In the genomic region with DNA sequence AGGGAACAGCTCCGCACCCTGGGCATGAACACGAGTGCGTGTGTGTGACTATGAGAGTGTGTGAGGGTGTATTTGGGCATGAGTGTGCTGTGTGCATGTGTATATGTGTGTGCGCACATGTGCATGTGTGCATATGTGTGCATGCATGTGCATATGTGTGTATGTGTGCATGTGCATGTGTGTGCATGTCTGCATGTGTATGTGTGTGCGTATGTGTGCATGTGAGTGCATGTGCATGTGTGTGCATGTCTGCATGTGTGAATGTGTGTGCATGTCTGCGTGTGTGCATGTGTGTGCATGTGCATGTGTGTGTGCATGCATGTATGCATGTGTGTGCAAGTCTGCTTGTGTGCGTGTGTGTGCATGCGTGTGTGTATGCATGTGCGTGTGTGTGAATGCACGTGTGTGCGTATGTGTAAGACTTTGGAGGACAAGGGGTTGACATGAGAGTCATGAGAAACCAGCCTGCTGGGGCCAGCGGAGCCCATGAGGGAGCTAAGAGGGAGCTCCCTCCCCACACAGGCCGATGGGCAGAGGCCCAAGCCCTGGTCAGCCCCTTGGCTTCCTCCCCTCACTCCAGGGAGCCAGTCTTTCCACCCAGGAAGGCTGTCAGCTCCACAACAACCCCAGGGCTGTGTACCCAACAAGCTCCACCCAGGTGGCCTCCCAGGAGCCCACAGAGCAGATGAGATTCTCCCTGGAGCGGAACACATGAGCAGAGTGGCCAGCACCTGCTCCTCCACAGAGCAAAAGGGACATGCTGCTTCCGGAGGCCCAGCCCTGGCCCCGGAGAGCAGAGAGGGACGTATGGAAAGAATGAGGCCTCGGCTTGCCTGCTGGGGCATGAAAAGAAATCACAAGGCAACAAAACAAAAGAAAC, we compare ENCODE assay signal across 18 cellular contexts.
DNase-seq lines count a peak whose midpoint lies in the region; ATAC-seq and TF ChIP-seq lines count a peak whose summit lies in the region.
"Had no signal": no experiment of that assay in that cellular context is flagged by ENCODE, and none has a peak within 500 bp of the region (broad histone marks: within the 10 kb centered on the region; RNA-seq: fewer than 3 reads in every experiment).

No MANE protein-coding gene starts in this region.

- no peaks in the 10 kb centered on the region for H3K79me1 ChIP-seq in neuronal stem cell (ENCODE audit: low read depth, low read length)

- WGBS in neuronal stem cell (ENCODE audit: extremely low coverage in 2 of 2, insufficient read length in 2 of 2, insufficient replicate concordance in 1 of 2), 2 donors, result no CpG with 5 or more reads among the region's 18 CpGs

- no peak overlapping the region for H2BK120ac ChIP-seq in neuronal stem cell (ENCODE audit: low read depth, low read length)

- no peaks in the 10 kb centered on the region for H3K27me3 ChIP-seq in BLaER1 treated with 17β-estradiol and CSF1 and Interleukin-3, amounts not matched to agents 10 nM and 100 nM
- H3K27me3 ChIP-seq in neuronal stem cell (ENCODE audit: control insufficient read depth in 3 of 3, insufficient read depth in 3 of 3, low read depth in 1 of 3, low read length in 3 of 3), result peaks cover 0 to 3% (median 0%) of the 10 kb centered on the region in 3 experiments
- H3K27me3 ChIP-seq: uterus had no signal

- POLR2A ChIA-PET in HEK293 (lab: Yijun Ruan, JAX), result no interaction called here

- H2BK15ac ChIP-seq in neuronal stem cell (ENCODE audit: low read length), result no peak overlapping the region

- ATAC-seq in omental fat pad (ENCODE audit: low FRiP score), result no peak
- ATAC-seq: activated CD4-positive, alpha-beta T cell treated with anti-CD3 and anti-CD28 coated beads for 36 hours; effector memory CD8-positive, alpha-beta T cell; SK-N-SH treated with all-trans-retinoic acid at 6 μM for 48 hours had no signal

- H3K4me2 ChIP-seq in BLaER1 treated with 17β-estradiol and CSF1 and Interleukin-3, amounts not matched to agents 10 nM and 100 nM, result peak overlapping the region in 10 of 11 experiments; percentile 19 to 92 (median 79); a peak in 19 of 22 replicates
- H3K4me2 ChIP-seq in neuronal stem cell (ENCODE audit: insufficient read depth, low read length, poor library complexity, severe bottlenecking), result no peak overlapping the region

- H2BK12ac ChIP-seq in neuronal stem cell (ENCODE audit: low read length), result peak overlapping the region; percentile 2

- peak overlapping the region in 1 of 10 experiments; percentile 14; a peak in 1 of 20 replicates for H3K4me3 ChIP-seq in BLaER1 treated with 17β-estradiol and CSF1 and Interleukin-3, amounts not matched to agents 10 nM and 100 nM
- H3K4me3 ChIP-seq in HEK293 (ENCODE audit: low read depth, low read length) (no peak overlapping the region), neuronal stem cell (ENCODE audit: low read length in 2 of 2) (peak overlapping the region in 1 of 2 donors; percentile 66)
- H3K4me3 ChIP-seq: GM23248, uterus had no signal

- no peaks in the 10 kb centered on the region for H4K20me1 ChIP-seq in BLaER1 treated with 17β-estradiol and CSF1 and Interleukin-3, amounts not matched to agents 10 nM and 100 nM

- H3K9me3 ChIP-seq in BLaER1 treated with 17β-estradiol and CSF1 and Interleukin-3, amounts not matched to agents 10 nM and 100 nM (replicated peaks in 1 of 11), result no peaks in the 10 kb centered on the region
- H3K9me3 ChIP-seq in HEK293 (ENCODE audit: control insufficient read depth, insufficient read depth, low read depth, low read length) (no peaks in the 10 kb centered on the region), neuronal stem cell (replicated peaks in 1 of 2; ENCODE audit: control insufficient read depth in 2 of 2, insufficient read depth in 1 of 2, low read depth in 1 of 2, low read length in 2 of 2) (peaks cover 3 to 6% of the 10 kb centered on the region in 2 donors)
- H3K9me3 ChIP-seq: uterus had no signal

- H3K4me1 ChIP-seq in BLaER1 treated with 17β-estradiol and CSF1 and Interleukin-3, amounts not matched to agents 10 nM and 100 nM, result peaks cover 24 to 86% (median 73%) of the 10 kb centered on the region in 10 experiments
- H3K4me1 ChIP-seq in HEK293 (ENCODE audit: control insufficient read depth, insufficient read depth, low read length) (no peaks in the 10 kb centered on the region), neuronal stem cell (ENCODE audit: control insufficient read depth in 2 of 2, insufficient read depth in 1 of 2, low read depth in 1 of 2, low read length in 2 of 2) (peaks cover 14 to 32% of the 10 kb centered on the region in 2 donors)
- H3K4me1 ChIP-seq: uterus had no signal

- TF ChIP-seq CTCF in HEK293 (tag by site-specific recombination; IDR thresholded peaks at IDR 0.05), result no peak
- TF ChIP-seq CTCF in brain (conservative IDR thresholded peaks at IDR 0.05), result no peak
- no peak for TF ChIP-seq CTCF in omental fat pad (IDR thresholded peaks at IDR 0.05)

- DNase-seq in neuronal stem cell (ENCODE audit: low spot score) (no peak), omental fat pad (ENCODE audit: low spot score) (no peak), globus pallidus (ENCODE audit: low spot score) (no peak), NCI-H446 (lab: John Stamatoyannopoulos, UW) (no peak)
- DNase-seq in activated CD4-positive, alpha-beta T cell treated with anti-CD3 and anti-CD28 coated beads for 1 hour, result no peak
- DNase-seq: activated CD4-positive, alpha-beta T cell treated with anti-CD3 and anti-CD28 coated beads for 36 hours; activated naive CD8-positive, alpha-beta T cell treated with anti-CD3 and anti-CD28 coated beads for 36 hours; effector memory CD8-positive, alpha-beta T cell; GM23248; KG1; NCI-H1694 treated with DMSO at 0.1 percent for 48 hours; NCI-H524 treated with DMSO at 0.1 percent for 48 hours; uterus had no signal

- peak overlapping the region; percentile 58 for H3K14ac ChIP-seq in neuronal stem cell (ENCODE audit: low read length)

- H3K9me3 Mint-ChIP-seq in brain, result peaks cover 0 to 13% (median 3%) of the 10 kb centered on the region in 5 experiments
- H3K9me3 Mint-ChIP-seq: activated naive CD8-positive, alpha-beta T cell treated with anti-CD3 and anti-CD28 coated beads for 36 hours; effector memory CD8-positive, alpha-beta T cell had no signal

- no peaks in the 10 kb centered on the region for H3K27me3 Mint-ChIP-seq in brain

- no peaks in the 10 kb centered on the region for H3K36me3 ChIP-seq in BLaER1 treated with 17β-estradiol and CSF1 and Interleukin-3, amounts not matched to agents 10 nM and 100 nM
- H3K36me3 ChIP-seq in HEK293 (ENCODE audit: control insufficient read depth in 2 of 2, insufficient read depth in 1 of 2, low read length in 2 of 2), result no peaks in the 10 kb centered on the region
- peaks cover 0 to 3% of the 10 kb centered on the region in 2 donors for H3K36me3 ChIP-seq in neuronal stem cell (replicated peaks in 1 of 2; ENCODE audit: control insufficient read depth in 2 of 2, insufficient read depth in 2 of 2, low read length in 2 of 2)
- H3K36me3 ChIP-seq: uterus had no signal

- no peak overlapping the region for H2BK5ac ChIP-seq in neuronal stem cell (ENCODE audit: low read length)

- no peak overlapping the region for H4K8ac ChIP-seq in neuronal stem cell (ENCODE audit: low read depth, low read length)

- peaks cover 16% of the 10 kb centered on the region for H3K4me1 Mint-ChIP-seq in brain
- H3K4me1 Mint-ChIP-seq: activated CD4-positive, alpha-beta T cell treated with anti-CD3 and anti-CD28 coated beads for 36 hours; activated naive CD8-positive, alpha-beta T cell treated with anti-CD3 and anti-CD28 coated beads for 36 hours; CD14-positive monocyte had no signal

- H3K4ac ChIP-seq in neuronal stem cell (ENCODE audit: low read length), result peak overlapping the region; percentile 2

- peak overlapping the region in 3 of 5 experiments; percentile 37 to 95 (median 62) for H3K27ac Mint-ChIP-seq in brain
- H3K27ac Mint-ChIP-seq: activated CD4-positive, alpha-beta T cell treated with anti-CD3 and anti-CD28 coated beads for 36 hours; activated naive CD8-positive, alpha-beta T cell treated with anti-CD3 and anti-CD28 coated beads for 36 hours; CD14-positive monocyte; effector memory CD8-positive, alpha-beta T cell had no signal

- no peaks in the 10 kb centered on the region for H3K36me3 Mint-ChIP-seq in brain
- H3K36me3 Mint-ChIP-seq: activated naive CD8-positive, alpha-beta T cell treated with anti-CD3 and anti-CD28 coated beads for 36 hours; CD14-positive monocyte had no signal

- H2AK5ac ChIP-seq in neuronal stem cell (ENCODE audit: low read depth, low read length), result peak overlapping the region; percentile 9

- peak overlapping the region in 2 of 11 experiments; percentile 21; a peak in 1 of 22 replicates for H3K9ac ChIP-seq in BLaER1 treated with 17β-estradiol and CSF1 and Interleukin-3, amounts not matched to agents 10 nM and 100 nM
- H3K9ac ChIP-seq in neuronal stem cell (ENCODE audit: low read depth, low read length, poor library complexity), result peak overlapping the region; percentile 56
- H3K9ac ChIP-seq: GM23248 had no signal

- CTCF ChIA-PET in HEK293 (lab: Yijun Ruan, JAX), result no interaction called here

- peak overlapping the region in 1 of 5 experiments; percentile 55 for H3K4me3 Mint-ChIP-seq in brain
- H3K4me3 Mint-ChIP-seq: activated CD4-positive, alpha-beta T cell treated with anti-CD3 and anti-CD28 coated beads for 36 hours; activated naive CD8-positive, alpha-beta T cell treated with anti-CD3 and anti-CD28 coated beads for 36 hours; CD14-positive monocyte; effector memory CD8-positive, alpha-beta T cell had no signal

- peak overlapping the region; percentile 77 for H2AFZ ChIP-seq in neuronal stem cell (ENCODE audit: low read length)
- H2AFZ ChIP-seq: GM23248 had no signal

- peak overlapping the region; percentile 5 for H3K23ac ChIP-seq in neuronal stem cell (ENCODE audit: low read depth, low read length, poor library complexity)

- H4K91ac ChIP-seq in neuronal stem cell (ENCODE audit: low read depth, low read length, poor library complexity), result peak overlapping the region; percentile 13

- H3K18ac ChIP-seq in neuronal stem cell (ENCODE audit: low read length), result peak overlapping the region; percentile 74

- peak overlapping the region in 3 of 11 experiments; percentile 17 to 18 (median 17); a peak in 1 of 22 replicates for H3K27ac ChIP-seq in BLaER1 treated with 17β-estradiol and CSF1 and Interleukin-3, amounts not matched to agents 10 nM and 100 nM
- H3K27ac ChIP-seq in HEK293 (ENCODE audit: extremely low read depth, low read depth, low read length) (no peak overlapping the region), neuronal stem cell (replicated peaks; ENCODE audit: low read length) (no peak overlapping the region)
- H3K27ac ChIP-seq: GM23248, uterus had no signal

TF ChIP-seq in HEK293, 187 proteins besides CTCF, POLR2A, EP300 and RAD21:
- no peak for TF ChIP-seq ZNF239 (tag by site-specific recombination; IDR thresholded peaks at IDR 0.05)
- TF ChIP-seq ZSCAN4 (tag by site-specific recombination; IDR thresholded peaks at IDR 0.05), result peak; percentile 97
